ENCODE assay signal across 14 cellular contexts in the genomic region with DNA sequence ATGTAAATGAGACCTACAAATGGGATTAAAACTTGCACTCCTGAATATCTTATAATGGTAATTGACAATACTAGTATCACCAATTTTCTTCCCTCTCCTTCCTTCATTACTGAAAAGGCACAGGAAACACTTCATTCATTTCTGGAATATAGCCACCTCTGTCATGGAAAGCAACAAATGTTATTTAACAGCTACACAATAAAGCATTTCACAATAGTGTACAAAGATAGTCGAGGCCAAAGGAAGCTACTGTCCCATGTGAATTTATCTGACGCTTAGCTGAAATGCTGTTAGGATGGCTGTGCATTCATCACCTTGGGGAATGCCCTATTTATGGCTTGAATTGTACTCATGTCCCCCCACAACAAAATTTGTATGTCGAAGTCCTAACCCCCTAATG.
"Had no signal": no experiment of that assay in that cellular context is flagged by ENCODE, and none has a peak within 500 bp of the region (broad histone marks: within the 10 kb centered on the region; RNA-seq: fewer than 3 reads in every experiment).

No MANE protein-coding gene starts in this region.

- H3K9me3 ChIP-seq: gastrocnemius medialis, tibial artery had no signal

- H3K4me1 ChIP-seq: gastrocnemius medialis, sigmoid colon, tibial artery had no signal

- H3K4me1 Mint-ChIP-seq: stimulated activated effector memory CD8-positive, alpha-beta T cell treated with anti-CD3 and anti-CD28 coated beads, Interleukin-12 subunit alpha, Interleukin-12 subunit beta, amount 100 ng/mL, for 72 hours had no signal

- H3K36me3 ChIP-seq: gastrocnemius medialis, heart right ventricle, sigmoid colon, tibial artery had no signal

- H3K27me3 ChIP-seq: gastrocnemius medialis, heart right ventricle, sigmoid colon, tibial artery had no signal

- H3K36me3 Mint-ChIP-seq: stimulated activated effector memory CD8-positive, alpha-beta T cell treated with anti-CD3 and anti-CD28 coated beads, Interleukin-12 subunit alpha, Interleukin-12 subunit beta, amount 100 ng/mL, for 72 hours had no signal

- H3K4me3 ChIP-seq: dorsolateral prefrontal cortex, gastrocnemius medialis, heart right ventricle, lung, sigmoid colon, tibial artery had no signal

- H3K27ac Mint-ChIP-seq: activated naive CD4-positive, alpha-beta T cell treated with anti-CD3 and anti-CD28 coated beads for 36 hours; activated T-helper 2 cell treated with anti-CD3 and anti-CD28 coated beads, Interferon-gamma antibody, Interleukin-2, Interleukin-4, amounts not matched to agents 10 μg/mL and 5 μg/mL and 100 μg/mL, durations not matched to agents 14 hours and 24 hours and 36 hours; stimulated activated effector memory CD8-positive, alpha-beta T cell treated with anti-CD3 and anti-CD28 coated beads, Interleukin-12 subunit alpha, Interleukin-12 subunit beta, amount 100 ng/mL, for 72 hours had no signal

- H3K27ac ChIP-seq: dorsolateral prefrontal cortex, gastrocnemius medialis, heart right ventricle, sigmoid colon, tibial artery had no signal

- H3K4me3 Mint-ChIP-seq: activated naive CD4-positive, alpha-beta T cell treated with anti-CD3 and anti-CD28 coated beads for 36 hours; stimulated activated effector memory CD8-positive, alpha-beta T cell treated with anti-CD3 and anti-CD28 coated beads, Interleukin-12 subunit alpha, Interleukin-12 subunit beta, amount 100 ng/mL, for 72 hours had no signal

- DNase-seq: activated CD4-positive, alpha-beta T cell treated with anti-CD3 and anti-CD28 coated beads, Interleukin-2, amount 50 U/mL, for 4 hours; activated naive CD4-positive, alpha-beta T cell treated with anti-CD3 and anti-CD28 coated beads for 36 hours; activated T-cell treated with anti-CD3 and anti-CD28 coated beads, Interleukin-2, amount 50 U/mL, for 1 hour; dorsolateral prefrontal cortex; gastrocnemius medialis; heart right ventricle; left cardiac atrium; midbrain; sigmoid colon; T-helper 9 cell; tibial artery had no signal
